3 cellular contexts compared by ENCODE assay signal in genomic region chr1:94117250-94117851, GRCh38.
TF ChIP-seq lines count a peak whose summit lies in the region.

No MANE protein-coding gene starts in this region.

TF ChIP-seq in SK-N-SH, 30 proteins besides CTCF, POLR2A, EP300 and RAD21:
- no peak for TF ChIP-seq USF1 (IDR thresholded peaks at IDR 0.05; ENCODE audit: borderline replicate concordance, low read depth)
- no peak for TF ChIP-seq NRF1 (IDR thresholded peaks at IDR 0.05; ENCODE audit: low read depth, low read length)
- no peak for TF ChIP-seq TCF12 (IDR thresholded peaks at IDR 0.05)
- no peak for TF ChIP-seq ZBTB33 (IDR thresholded peaks at IDR 0.05; ENCODE audit: borderline replicate concordance, low read depth)
- no peak for TF ChIP-seq GABPA (IDR thresholded peaks at IDR 0.05; ENCODE audit: low read depth)
- no peak for TF ChIP-seq FOXJ3 (CRISPR knock-in tag; IDR thresholded peaks at IDR 0.05)
- no peak for TF ChIP-seq MXI1 (IDR thresholded peaks at IDR 0.05; ENCODE audit: low read depth, low read length)

TF ChIP-seq in SK-N-SH treated with all-trans-retinoic acid at 6 μM for 48 hours, 23 proteins besides CTCF, POLR2A, EP300 and RAD21:
- TF ChIP-seq, protein P1, sequence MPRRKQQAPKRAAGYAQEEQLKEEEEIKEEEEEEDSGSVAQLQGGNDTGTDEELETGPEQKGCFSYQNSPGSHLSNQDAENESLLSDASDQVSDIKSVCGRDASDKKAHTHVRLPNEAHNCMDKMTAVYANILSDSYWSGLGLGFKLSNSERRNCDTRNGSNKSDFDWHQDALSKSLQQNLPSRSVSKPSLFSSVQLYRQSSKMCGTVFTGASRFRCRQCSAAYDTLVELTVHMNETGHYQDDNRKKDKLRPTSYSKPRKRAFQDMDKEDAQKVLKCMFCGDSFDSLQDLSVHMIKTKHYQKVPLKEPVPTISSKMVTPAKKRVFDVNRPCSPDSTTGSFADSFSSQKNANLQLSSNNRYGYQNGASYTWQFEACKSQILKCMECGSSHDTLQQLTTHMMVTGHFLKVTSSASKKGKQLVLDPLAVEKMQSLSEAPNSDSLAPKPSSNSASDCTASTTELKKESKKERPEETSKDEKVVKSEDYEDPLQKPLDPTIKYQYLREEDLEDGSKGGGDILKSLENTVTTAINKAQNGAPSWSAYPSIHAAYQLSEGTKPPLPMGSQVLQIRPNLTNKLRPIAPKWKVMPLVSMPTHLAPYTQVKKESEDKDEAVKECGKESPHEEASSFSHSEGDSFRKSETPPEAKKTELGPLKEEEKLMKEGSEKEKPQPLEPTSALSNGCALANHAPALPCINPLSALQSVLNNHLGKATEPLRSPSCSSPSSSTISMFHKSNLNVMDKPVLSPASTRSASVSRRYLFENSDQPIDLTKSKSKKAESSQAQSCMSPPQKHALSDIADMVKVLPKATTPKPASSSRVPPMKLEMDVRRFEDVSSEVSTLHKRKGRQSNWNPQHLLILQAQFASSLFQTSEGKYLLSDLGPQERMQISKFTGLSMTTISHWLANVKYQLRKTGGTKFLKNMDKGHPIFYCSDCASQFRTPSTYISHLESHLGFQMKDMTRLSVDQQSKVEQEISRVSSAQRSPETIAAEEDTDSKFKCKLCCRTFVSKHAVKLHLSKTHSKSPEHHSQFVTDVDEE (CRISPR knock-in tag; IDR thresholded peaks at IDR 0.05): no peak
- TF ChIP-seq ISL1 (CRISPR knock-in tag; IDR thresholded peaks at IDR 0.05) (no peak), CSDC2 (CRISPR knock-in tag; IDR thresholded peaks at IDR 0.05) (no peak), ZNF70 (CRISPR knock-in tag; IDR thresholded peaks at IDR 0.05) (no peak), TCF4 (CRISPR knock-in tag; IDR thresholded peaks at IDR 0.05; ENCODE audit: borderline replicate concordance) (no peak), TOX (CRISPR knock-in tag; IDR thresholded peaks at IDR 0.05; ENCODE audit: borderline replicate concordance) (no peak), CSRNP3 (CRISPR knock-in tag; IDR thresholded peaks at IDR 0.05) (no peak), ZC3H10 (CRISPR knock-in tag; IDR thresholded peaks at IDR 0.05) (no peak), SNAI2 (CRISPR knock-in tag; IDR thresholded peaks at IDR 0.05) (no peak), ZFP3 (CRISPR knock-in tag; IDR thresholded peaks at IDR 0.05) (no peak), BACH2 (CRISPR knock-in tag; IDR thresholded peaks at IDR 0.05; ENCODE audit: borderline replicate concordance) (no peak), GLIS3 (CRISPR knock-in tag; IDR thresholded peaks at IDR 0.05) (no peak), PPARA (CRISPR knock-in tag; IDR thresholded peaks at IDR 0.05; ENCODE audit: borderline replicate concordance) (no peak), ZFP30 (CRISPR knock-in tag; IDR thresholded peaks at IDR 0.05) (no peak), ZNF8 (CRISPR knock-in tag; IDR thresholded peaks at IDR 0.05) (no peak), ESRRG (CRISPR knock-in tag; IDR thresholded peaks at IDR 0.05) (no peak), PATZ1 (CRISPR knock-in tag; IDR thresholded peaks at IDR 0.05; ENCODE audit: borderline replicate concordance) (no peak)
- TF ChIP-seq, protein P2, sequence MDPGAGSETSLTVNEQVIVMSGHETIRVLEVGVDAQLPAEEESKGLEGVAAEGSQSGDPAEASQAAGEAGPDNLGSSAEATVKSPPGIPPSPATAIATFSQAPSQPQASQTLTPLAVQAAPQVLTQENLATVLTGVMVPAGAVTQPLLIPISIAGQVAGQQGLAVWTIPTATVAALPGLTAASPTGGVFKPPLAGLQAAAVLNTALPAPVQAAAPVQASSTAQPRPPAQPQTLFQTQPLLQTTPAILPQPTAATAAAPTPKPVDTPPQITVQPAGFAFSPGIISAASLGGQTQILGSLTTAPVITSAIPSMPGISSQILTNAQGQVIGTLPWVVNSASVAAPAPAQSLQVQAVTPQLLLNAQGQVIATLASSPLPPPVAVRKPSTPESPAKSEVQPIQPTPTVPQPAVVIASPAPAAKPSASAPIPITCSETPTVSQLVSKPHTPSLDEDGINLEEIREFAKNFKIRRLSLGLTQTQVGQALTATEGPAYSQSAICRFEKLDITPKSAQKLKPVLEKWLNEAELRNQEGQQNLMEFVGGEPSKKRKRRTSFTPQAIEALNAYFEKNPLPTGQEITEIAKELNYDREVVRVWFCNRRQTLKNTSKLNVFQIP (CRISPR knock-in tag; IDR thresholded peaks at IDR 0.05; ENCODE audit: borderline replicate concordance, low read depth): no peak

TF ChIP-seq in H1, 55 proteins besides CTCF, POLR2A, EP300 and RAD21:
- TF ChIP-seq SUZ12 (IDR thresholded peaks at IDR 0.05; ENCODE audit: low read length) (no peak), CEBPB (IDR thresholded peaks at IDR 0.05; ENCODE audit: low read depth, low read length) (no peak), HDAC6 (IDR thresholded peaks at IDR 0.05; ENCODE audit: low read depth, low read length) (no peak), KDM5A (IDR thresholded peaks at IDR 0.05; ENCODE audit: low read length) (no peak), SAP30 (IDR thresholded peaks at IDR 0.05; ENCODE audit: insufficient read depth, insufficient replicate concordance, low read length) (no peak), RNF2 (IDR thresholded peaks at IDR 0.05; ENCODE audit: borderline replicate concordance, low read depth, low read length, missing control alignments, poor library complexity, severe bottlenecking) (no peak), EZH2 (IDR thresholded peaks at IDR 0.05; ENCODE audit: low read depth, low read length, severe bottlenecking) (no peak), NANOG (IDR thresholded peaks at IDR 0.05; ENCODE audit: insufficient read depth, low read depth, low read length, poor library complexity, severe bottlenecking) (no peak), KDM1A (IDR thresholded peaks at IDR 0.05; ENCODE audit: borderline replicate concordance, low read length) (no peak), TAF1 (IDR thresholded peaks at IDR 0.05; ENCODE audit: low read depth, low read length) (no peak)
- TF ChIP-seq, protein P3, sequence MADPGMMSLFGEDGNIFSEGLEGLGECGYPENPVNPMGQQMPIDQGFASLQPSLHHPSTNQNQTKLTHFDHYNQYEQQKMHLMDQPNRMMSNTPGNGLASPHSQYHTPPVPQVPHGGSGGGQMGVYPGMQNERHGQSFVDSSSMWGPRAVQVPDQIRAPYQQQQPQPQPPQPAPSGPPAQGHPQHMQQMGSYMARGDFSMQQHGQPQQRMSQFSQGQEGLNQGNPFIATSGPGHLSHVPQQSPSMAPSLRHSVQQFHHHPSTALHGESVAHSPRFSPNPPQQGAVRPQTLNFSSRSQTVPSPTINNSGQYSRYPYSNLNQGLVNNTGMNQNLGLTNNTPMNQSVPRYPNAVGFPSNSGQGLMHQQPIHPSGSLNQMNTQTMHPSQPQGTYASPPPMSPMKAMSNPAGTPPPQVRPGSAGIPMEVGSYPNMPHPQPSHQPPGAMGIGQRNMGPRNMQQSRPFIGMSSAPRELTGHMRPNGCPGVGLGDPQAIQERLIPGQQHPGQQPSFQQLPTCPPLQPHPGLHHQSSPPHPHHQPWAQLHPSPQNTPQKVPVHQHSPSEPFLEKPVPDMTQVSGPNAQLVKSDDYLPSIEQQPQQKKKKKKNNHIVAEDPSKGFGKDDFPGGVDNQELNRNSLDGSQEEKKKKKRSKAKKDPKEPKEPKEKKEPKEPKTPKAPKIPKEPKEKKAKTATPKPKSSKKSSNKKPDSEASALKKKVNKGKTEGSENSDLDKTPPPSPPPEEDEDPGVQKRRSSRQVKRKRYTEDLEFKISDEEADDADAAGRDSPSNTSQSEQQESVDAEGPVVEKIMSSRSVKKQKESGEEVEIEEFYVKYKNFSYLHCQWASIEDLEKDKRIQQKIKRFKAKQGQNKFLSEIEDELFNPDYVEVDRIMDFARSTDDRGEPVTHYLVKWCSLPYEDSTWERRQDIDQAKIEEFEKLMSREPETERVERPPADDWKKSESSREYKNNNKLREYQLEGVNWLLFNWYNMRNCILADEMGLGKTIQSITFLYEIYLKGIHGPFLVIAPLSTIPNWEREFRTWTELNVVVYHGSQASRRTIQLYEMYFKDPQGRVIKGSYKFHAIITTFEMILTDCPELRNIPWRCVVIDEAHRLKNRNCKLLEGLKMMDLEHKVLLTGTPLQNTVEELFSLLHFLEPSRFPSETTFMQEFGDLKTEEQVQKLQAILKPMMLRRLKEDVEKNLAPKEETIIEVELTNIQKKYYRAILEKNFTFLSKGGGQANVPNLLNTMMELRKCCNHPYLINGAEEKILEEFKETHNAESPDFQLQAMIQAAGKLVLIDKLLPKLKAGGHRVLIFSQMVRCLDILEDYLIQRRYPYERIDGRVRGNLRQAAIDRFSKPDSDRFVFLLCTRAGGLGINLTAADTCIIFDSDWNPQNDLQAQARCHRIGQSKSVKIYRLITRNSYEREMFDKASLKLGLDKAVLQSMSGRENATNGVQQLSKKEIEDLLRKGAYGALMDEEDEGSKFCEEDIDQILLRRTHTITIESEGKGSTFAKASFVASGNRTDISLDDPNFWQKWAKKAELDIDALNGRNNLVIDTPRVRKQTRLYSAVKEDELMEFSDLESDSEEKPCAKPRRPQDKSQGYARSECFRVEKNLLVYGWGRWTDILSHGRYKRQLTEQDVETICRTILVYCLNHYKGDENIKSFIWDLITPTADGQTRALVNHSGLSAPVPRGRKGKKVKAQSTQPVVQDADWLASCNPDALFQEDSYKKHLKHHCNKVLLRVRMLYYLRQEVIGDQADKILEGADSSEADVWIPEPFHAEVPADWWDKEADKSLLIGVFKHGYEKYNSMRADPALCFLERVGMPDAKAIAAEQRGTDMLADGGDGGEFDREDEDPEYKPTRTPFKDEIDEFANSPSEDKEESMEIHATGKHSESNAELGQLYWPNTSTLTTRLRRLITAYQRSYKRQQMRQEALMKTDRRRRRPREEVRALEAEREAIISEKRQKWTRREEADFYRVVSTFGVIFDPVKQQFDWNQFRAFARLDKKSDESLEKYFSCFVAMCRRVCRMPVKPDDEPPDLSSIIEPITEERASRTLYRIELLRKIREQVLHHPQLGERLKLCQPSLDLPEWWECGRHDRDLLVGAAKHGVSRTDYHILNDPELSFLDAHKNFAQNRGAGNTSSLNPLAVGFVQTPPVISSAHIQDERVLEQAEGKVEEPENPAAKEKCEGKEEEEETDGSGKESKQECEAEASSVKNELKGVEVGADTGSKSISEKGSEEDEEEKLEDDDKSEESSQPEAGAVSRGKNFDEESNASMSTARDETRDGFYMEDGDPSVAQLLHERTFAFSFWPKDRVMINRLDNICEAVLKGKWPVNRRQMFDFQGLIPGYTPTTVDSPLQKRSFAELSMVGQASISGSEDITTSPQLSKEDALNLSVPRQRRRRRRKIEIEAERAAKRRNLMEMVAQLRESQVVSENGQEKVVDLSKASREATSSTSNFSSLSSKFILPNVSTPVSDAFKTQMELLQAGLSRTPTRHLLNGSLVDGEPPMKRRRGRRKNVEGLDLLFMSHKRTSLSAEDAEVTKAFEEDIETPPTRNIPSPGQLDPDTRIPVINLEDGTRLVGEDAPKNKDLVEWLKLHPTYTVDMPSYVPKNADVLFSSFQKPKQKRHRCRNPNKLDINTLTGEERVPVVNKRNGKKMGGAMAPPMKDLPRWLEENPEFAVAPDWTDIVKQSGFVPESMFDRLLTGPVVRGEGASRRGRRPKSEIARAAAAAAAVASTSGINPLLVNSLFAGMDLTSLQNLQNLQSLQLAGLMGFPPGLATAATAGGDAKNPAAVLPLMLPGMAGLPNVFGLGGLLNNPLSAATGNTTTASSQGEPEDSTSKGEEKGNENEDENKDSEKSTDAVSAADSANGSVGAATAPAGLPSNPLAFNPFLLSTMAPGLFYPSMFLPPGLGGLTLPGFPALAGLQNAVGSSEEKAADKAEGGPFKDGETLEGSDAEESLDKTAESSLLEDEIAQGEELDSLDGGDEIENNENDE (IDR thresholded peaks at IDR 0.05; ENCODE audit: insufficient replicate concordance, low read length): no peak
